8 cellular contexts compared by ENCODE assay signal in genomic region chr7:131105803-131106680, GRCh38.
DNase-seq lines count a peak whose midpoint lies in the region; ATAC-seq, FAIRE-seq and TF ChIP-seq lines count a peak whose summit lies in the region.

No MANE protein-coding gene starts in this region.

- peaks cover 66% of the 10 kb centered on the region for H3K36me3 Mint-ChIP-seq in Calu3 (ENCODE audit: insufficient read depth, unreplicated experiment)
- H3K36me3 Mint-ChIP-seq in activated naive CD4-positive, alpha-beta T cell treated with anti-CD3 and anti-CD28 coated beads, Interleukin-2, amount 50 U/mL, for 24 hours = peaks cover 8% of the 10 kb centered on the region

- H3K4me1 ChIP-seq in SJCRH30 (peaks cover 7% of the 10 kb centered on the region; the same call in 1 of the 2 replicates), pancreas (peaks cover 4 to 27% (median 21%) of the 10 kb centered on the region in 3 donors), tibial artery (peaks cover 0 to 57% (median 15%) of the 10 kb centered on the region in 4 donors)

- peak overlapping the region; percentile 91 for H3K27ac Mint-ChIP-seq in Calu3 (ENCODE audit: unreplicated experiment)
- H3K27ac Mint-ChIP-seq in activated naive CD4-positive, alpha-beta T cell treated with anti-CD3 and anti-CD28 coated beads, Interleukin-2, amount 50 U/mL, for 24 hours = peak overlapping the region; percentile 91

- intact Hi-C loops in Calu3 (cut with micrococcal nuclease; ENCODE audit: unreplicated experiment) = loop anchor here (5.0 kb wide), 1 partner anchor 34 kb away; no protein-coding TSS in a partner anchor
- intact Hi-C loops in Right ventricle myocardium inferior (cut with DNase I) = loop anchor here (2.0 to 5.0 kb wide), 4 partner anchors 33 to 321 kb away; no protein-coding TSS in a partner anchor
- intact Hi-C loops in pancreas (cut with DNase I) = no loop called here
- intact Hi-C loops in tibial artery (cut with DNase I; ENCODE audit: low total_unique reads) = loop anchor here (5.0 to 10.0 kb wide), 3 partner anchors 209 to 309 kb away; no protein-coding TSS in a partner anchor

- FAIRE-seq in pancreas (lab: Jason Lieb, UNC) = no peak

- peaks cover 46% of the 10 kb centered on the region for H3K4me1 Mint-ChIP-seq in Calu3 (ENCODE audit: low read depth, unreplicated experiment)
- peaks cover 67% of the 10 kb centered on the region for H3K4me1 Mint-ChIP-seq in activated naive CD4-positive, alpha-beta T cell treated with anti-CD3 and anti-CD28 coated beads, Interleukin-2, amount 50 U/mL, for 24 hours

- WGBS in pancreas, 2 donors = 0 to 1% methylated on average over 47 to 108 of the region's 108 CpGs

- H3K27me3 ChIP-seq in SJCRH30 = no peaks in the 10 kb centered on the region
- no peaks in the 10 kb centered on the region for H3K27me3 ChIP-seq in pancreas
- no peaks in the 10 kb centered on the region for H3K27me3 ChIP-seq in tibial artery

- CTCF ChIA-PET in Calu3 (lab: Charles Lee) = interaction anchor here (0.7 kb wide), 2 partner anchors 94 to 558 kb away, joined by 3 to 4 read pairs; no protein-coding TSS in a partner anchor

- H3K9me3 Mint-ChIP-seq in Calu3 (ENCODE audit: low read depth, unreplicated experiment) = no peaks in the 10 kb centered on the region
- H3K9me3 Mint-ChIP-seq in activated naive CD4-positive, alpha-beta T cell treated with anti-CD3 and anti-CD28 coated beads, Interleukin-2, amount 50 U/mL, for 24 hours = no peaks in the 10 kb centered on the region

- ATAC-seq in Right ventricle myocardium inferior = peak; percentile 65
- ATAC-seq in pancreas = peak; percentile 52 to 75 (median 66)

- H3K9me3 ChIP-seq in SJCRH30 (replicated peaks) (no peaks in the 10 kb centered on the region), pancreas (no peaks in the 10 kb centered on the region), tibial artery (no peaks in the 10 kb centered on the region)

- DNase-seq in Calu3 (peak; percentile 75), GM20000 (ENCODE audit: low spot score) (peak; percentile 93), HUDEP-2 (lab: John Stamatoyannopoulos, UW; ENCODE audit: unreplicated experiment in 76 of 76) (peak in 62 of 76 experiments; percentile 3 to 77 (median 48)), SJCRH30 (peak; percentile 61 to 62), Right ventricle myocardium inferior (ENCODE audit: missing footprints) (peak; percentile 93), pancreas (peak; percentile 82 to 92 (median 88)), tibial artery (peak; percentile 88 to 91)

- H3K4me3 Mint-ChIP-seq in Calu3 (ENCODE audit: low read depth, unreplicated experiment) = peak overlapping the region; percentile 100
- H3K4me3 Mint-ChIP-seq in activated naive CD4-positive, alpha-beta T cell treated with anti-CD3 and anti-CD28 coated beads, Interleukin-2, amount 50 U/mL, for 24 hours = peak overlapping the region; percentile 97

- no peaks in the 10 kb centered on the region for H3K27me3 Mint-ChIP-seq in Calu3 (ENCODE audit: unreplicated experiment)
- no peaks in the 10 kb centered on the region for H3K27me3 Mint-ChIP-seq in activated naive CD4-positive, alpha-beta T cell treated with anti-CD3 and anti-CD28 coated beads, Interleukin-2, amount 50 U/mL, for 24 hours

- H3K4me3 ChIP-seq in SJCRH30 = peak overlapping the region; percentile 75
- peak overlapping the region; percentile 93 to 99 (median 96) for H3K4me3 ChIP-seq in pancreas
- peak overlapping the region; percentile 80 to 86 for H3K4me3 ChIP-seq in tibial artery

- BruUV-seq in Calu3 (replicated peaks; lab: Mats Ljungman, UMichigan) = no TSS peak

- no peak overlapping the region for H3K27ac ChIP-seq in SJCRH30
- peak overlapping the region; percentile 98 to 100 (median 98) for H3K27ac ChIP-seq in pancreas
- peak overlapping the region; percentile 99 for H3K27ac ChIP-seq in tibial artery

- TF ChIP-seq CTCF in Calu3 (IDR thresholded peaks at IDR 0.05; ENCODE audit: unreplicated experiment) (no peak), GM20000 (IDR thresholded peaks at IDR 0.05; ENCODE audit: extremely low read depth, missing control alignments) (no peak), pancreas (IDR thresholded peaks at IDR 0.05) (no peak), tibial artery (IDR thresholded peaks at IDR 0.05) (no peak)

- no peaks in the 10 kb centered on the region for H3K36me3 ChIP-seq in SJCRH30
- H3K36me3 ChIP-seq in pancreas = no peaks in the 10 kb centered on the region
- H3K36me3 ChIP-seq in tibial artery = peaks cover 0 to 8% (median 0%) of the 10 kb centered on the region in 3 donors

Comparison
In these comparisons a context has a peak if more than half of its experiments do, and no peak if none do; other contexts are left out.
1. intact Hi-C loops: an anchor here in Calu3 (5.0 kb wide), Right ventricle myocardium inferior (2.0 to 5.0 kb wide) and tibial artery (5.0 to 10.0 kb wide); none called in pancreas.